Comparison of ENCODE assay signal across 8 cellular contexts in the genomic region with DNA sequence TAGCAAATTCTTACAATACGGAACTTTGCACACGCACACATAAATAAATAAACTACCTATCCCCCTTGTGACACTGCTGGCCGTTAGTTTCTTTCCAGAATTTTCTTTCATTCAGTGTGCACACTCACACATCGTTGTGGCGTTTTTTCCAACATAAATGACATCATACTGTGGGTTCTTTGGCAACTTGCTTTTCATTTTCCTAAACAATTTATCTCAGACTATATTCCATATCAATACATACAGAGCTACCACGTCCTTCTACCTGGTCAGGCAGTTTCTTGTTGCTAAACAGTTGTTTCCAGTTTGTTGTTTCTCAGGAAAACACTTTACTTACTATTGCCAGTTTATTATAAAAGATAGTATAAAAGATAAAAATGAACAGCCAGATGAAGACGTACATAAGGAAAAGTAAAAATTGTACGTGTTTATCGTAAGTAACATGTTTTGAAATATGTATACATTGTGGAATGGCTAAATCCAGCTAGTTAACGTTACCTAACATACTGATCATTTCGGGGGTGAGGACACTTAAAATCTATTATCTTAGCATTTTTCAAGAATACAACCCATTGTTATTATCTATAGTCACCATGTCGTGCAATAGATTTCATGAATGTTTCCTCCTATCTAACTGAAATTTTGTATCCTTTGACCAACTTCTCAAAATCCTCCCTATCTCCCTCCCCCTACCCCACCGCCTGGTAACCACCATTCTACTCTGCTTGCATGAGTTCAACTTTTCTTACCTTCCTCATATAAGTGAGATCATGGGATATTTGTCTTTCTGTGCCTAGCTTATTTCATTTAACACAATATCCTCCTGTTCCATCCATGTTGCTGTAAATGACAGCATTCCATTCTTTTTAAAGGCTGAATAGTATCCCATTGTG. TPM values are rescaled to one million over a fixed set of nuclear protein-coding genes. Genes with fewer than 3 reads are reported as not detected.
DNase-seq lines count a peak whose midpoint lies in the region; FAIRE-seq and TF ChIP-seq lines count a peak whose summit lies in the region.

No MANE protein-coding gene starts in this region.

- no peaks in the 10 kb centered on the region for H3K9me3 ChIP-seq in keratinocyte (ENCODE audit: control insufficient read depth, low read depth, low read length)

- H3K36me3 ChIP-seq in keratinocyte (ENCODE audit: control insufficient read depth in 2 of 2, extremely low read depth in 1 of 2, insufficient read depth in 2 of 2, low read length in 2 of 2) = peaks cover 0 to 2% of the 10 kb centered on the region in 2 experiments

- dilution Hi-C loops in keratinocyte (cut with MboI; ENCODE audit: extremely low pct_ligation_motif_present, low sequenced_read_pairs) = no loop called here

- H3K27me3 ChIP-seq in keratinocyte (ENCODE audit: control insufficient read depth, extremely low read depth, insufficient read depth, low read length) = no peaks in the 10 kb centered on the region

- H3K9me3 Mint-ChIP-seq in T-helper 2 cell treated with Interferon-gamma antibody and Interleukin-4, amounts not matched to agents 5 μg/mL and 100 μg/mL, for 36 hours = no peaks in the 10 kb centered on the region
- H3K9me3 Mint-ChIP-seq in activated T-helper 2 cell treated with anti-CD3 and anti-CD28 coated beads, Interferon-gamma antibody, Interleukin-2, Interleukin-4, amounts not matched to agents 10 μg/mL and 5 μg/mL and 100 μg/mL, durations not matched to agents 14 hours and 24 hours and 36 hours = peaks cover 5% of the 10 kb centered on the region

- H3K4me3 ChIP-seq in keratinocyte (ENCODE audit: control insufficient read depth in 2 of 3, extremely low read depth in 1 of 3, insufficient read depth in 2 of 3, low read depth in 1 of 3, low read length in 3 of 3) = peak overlapping the region; percentile 37 to 81 (median 74)

- H3K27ac Mint-ChIP-seq in T-helper 2 cell treated with Interferon-gamma antibody and Interleukin-4, amounts not matched to agents 5 μg/mL and 100 μg/mL, for 36 hours = peak overlapping the region; percentile 55
- peak overlapping the region; percentile 71 for H3K27ac Mint-ChIP-seq in activated T-helper 2 cell treated with anti-CD3 and anti-CD28 coated beads, Interferon-gamma antibody, Interleukin-2, Interleukin-4, amounts not matched to agents 10 μg/mL and 5 μg/mL and 100 μg/mL, durations not matched to agents 14 hours and 24 hours and 36 hours

- H3K9ac ChIP-seq in keratinocyte (ENCODE audit: control insufficient read depth, extremely low read depth, insufficient read depth, low read length) = peak overlapping the region; percentile 91

- peak overlapping the region; percentile 83 for H2AFZ ChIP-seq in keratinocyte (ENCODE audit: control insufficient read depth, low read length)

- no peak for DNase-seq in T-helper 2 cell treated with Interferon-gamma antibody and Interleukin-4, amounts not matched to agents 5 μg/mL and 100 μg/mL, for 36 hours (ENCODE audit: low spot score)
- DNase-seq in T-helper 2 cell = no peak
- DNase-seq in activated T-helper 2 cell treated with anti-CD3 and anti-CD28 coated beads, Interferon-gamma antibody, Interleukin-2, Interleukin-4, amounts not matched to agents 10 μg/mL and 5 μg/mL and 100 μg/mL, durations not matched to agents 14 hours and 24 hours and 36 hours (ENCODE audit: low spot score) = no peak
- DNase-seq in keratinocyte (ENCODE audit: low read depth, low spot score) = no peak
- DNase-seq in substantia nigra (lab: John Stamatoyannopoulos, UW) = no peak
- DNase-seq in stimulated activated CD8-positive, alpha-beta memory T cell treated with anti-CD3 and anti-CD28 coated beads, Interleukin-4, amount 100 ng/mL, for 48 hours = no peak
- DNase-seq in mucosa of gallbladder (ENCODE audit: low spot score) = no peak
- DNase-seq in activated CD4-positive, alpha-beta T cell treated with anti-CD3 and anti-CD28 coated beads for 4 hours = no peak

- H3K27ac ChIP-seq in keratinocyte (ENCODE audit: control insufficient read depth, insufficient read depth, low read length) (peak overlapping the region; percentile 74), substantia nigra (ENCODE audit: low read depth, low read length, poor library complexity, severe bottlenecking) (peak overlapping the region; percentile 86)

- H4K20me1 ChIP-seq in keratinocyte (ENCODE audit: control insufficient read depth, extremely low read depth, insufficient read depth, low read length) = no peaks in the 10 kb centered on the region

- intact Hi-C loops in activated T-helper 2 cell treated with anti-CD3 and anti-CD28 coated beads, Interferon-gamma antibody, Interleukin-2, Interleukin-4, amounts not matched to agents 10 μg/mL and 5 μg/mL and 100 μg/mL, durations not matched to agents 14 hours and 24 hours and 36 hours (cut with micrococcal nuclease) = no loop called here

- H3K27me3 Mint-ChIP-seq in T-helper 2 cell treated with Interferon-gamma antibody and Interleukin-4, amounts not matched to agents 5 μg/mL and 100 μg/mL, for 36 hours (ENCODE audit: low read depth) = no peaks in the 10 kb centered on the region
- no peaks in the 10 kb centered on the region for H3K27me3 Mint-ChIP-seq in activated T-helper 2 cell treated with anti-CD3 and anti-CD28 coated beads, Interferon-gamma antibody, Interleukin-2, Interleukin-4, amounts not matched to agents 10 μg/mL and 5 μg/mL and 100 μg/mL, durations not matched to agents 14 hours and 24 hours and 36 hours (ENCODE audit: low read depth)

- H3K4me3 Mint-ChIP-seq in T-helper 2 cell treated with Interferon-gamma antibody and Interleukin-4, amounts not matched to agents 5 μg/mL and 100 μg/mL, for 36 hours = peak overlapping the region; percentile 60
- H3K4me3 Mint-ChIP-seq in activated T-helper 2 cell treated with anti-CD3 and anti-CD28 coated beads, Interferon-gamma antibody, Interleukin-2, Interleukin-4, amounts not matched to agents 10 μg/mL and 5 μg/mL and 100 μg/mL, durations not matched to agents 14 hours and 24 hours and 36 hours (ENCODE audit: low read depth) = peak overlapping the region; percentile 88

- H3K36me3 Mint-ChIP-seq in T-helper 2 cell treated with Interferon-gamma antibody and Interleukin-4, amounts not matched to agents 5 μg/mL and 100 μg/mL, for 36 hours (ENCODE audit: low read depth) = peaks cover 15% of the 10 kb centered on the region
- H3K36me3 Mint-ChIP-seq in activated T-helper 2 cell treated with anti-CD3 and anti-CD28 coated beads, Interferon-gamma antibody, Interleukin-2, Interleukin-4, amounts not matched to agents 10 μg/mL and 5 μg/mL and 100 μg/mL, durations not matched to agents 14 hours and 24 hours and 36 hours (ENCODE audit: low read depth) = peaks cover 19% of the 10 kb centered on the region

- H3K79me2 ChIP-seq in keratinocyte (ENCODE audit: control insufficient read depth, insufficient read depth, low read length) = peaks cover 29% of the 10 kb centered on the region

- H3K9me1 ChIP-seq in keratinocyte (ENCODE audit: control insufficient read depth, extremely low read depth, insufficient read depth, low read length) = no peaks in the 10 kb centered on the region

- no peak for TF ChIP-seq CTCF in keratinocyte (optimal IDR thresholded peaks at IDR 0.05 in 1 of 3, IDR thresholded peaks at IDR 0.05 in 1 of 3, conservative IDR thresholded peaks at IDR 0.05 in 1 of 3; ENCODE audit: extremely low read depth in 1 of 3, insufficient read depth in 2 of 3, low read length in 3 of 3)

- no peak for FAIRE-seq in keratinocyte (lab: Jason Lieb, UNC)

- H3K4me1 ChIP-seq in keratinocyte (ENCODE audit: control insufficient read depth, extremely low read depth, insufficient read depth, low read length) = peaks cover 4% of the 10 kb centered on the region

- H3K4me1 Mint-ChIP-seq in T-helper 2 cell treated with Interferon-gamma antibody and Interleukin-4, amounts not matched to agents 5 μg/mL and 100 μg/mL, for 36 hours (ENCODE audit: low read depth) = peaks cover 33% of the 10 kb centered on the region
- peaks cover 32% of the 10 kb centered on the region for H3K4me1 Mint-ChIP-seq in activated T-helper 2 cell treated with anti-CD3 and anti-CD28 coated beads, Interferon-gamma antibody, Interleukin-2, Interleukin-4, amounts not matched to agents 10 μg/mL and 5 μg/mL and 100 μg/mL, durations not matched to agents 14 hours and 24 hours and 36 hours (ENCODE audit: low read depth)

- peak overlapping the region; percentile 92 for H3K4me2 ChIP-seq in keratinocyte (ENCODE audit: control insufficient read depth, extremely low read depth, insufficient read depth, low read depth, low read length)

RNA-seq across cellular contexts. Expression of gene TP53RK, which starts 1.2 kb away (rescaled TPM):
- 14.4 and 14.7 TPM in 2 replicates for total RNA-seq in activated T-helper 2 cell treated with anti-CD3 and anti-CD28 coated beads, Interferon-gamma antibody, Interleukin-2, Interleukin-4, amounts not matched to agents 10 μg/mL and 5 μg/mL and 100 μg/mL, durations not matched to agents 14 hours and 24 hours and 36 hours
- 10.4 to 15.9 TPM (median 14.6 TPM) in 3 replicates for polyA plus RNA-seq in keratinocyte
- polyA plus RNA-seq in keratinocyte (2011; ENCODE audit: low read depth) = 3.6 TPM
- 9.5 and 16.7 TPM in 2 replicates for polyA plus RNA-seq in keratinocyte (2011; cell fraction: cytosol; rRNA removed)
- 8.5 TPM in 2 replicates for polyA plus RNA-seq in keratinocyte (2011; cell fraction: nucleus; rRNA removed)
- polyA plus RNA-seq in keratinocyte (2012; ENCODE audit: low replicate concordance) = 8.4 and 11.6 TPM in 2 replicates
- 4.8 to 7.7 TPM (median 6.6 TPM) in 3 replicates for polyA minus RNA-seq in keratinocyte
- polyA minus RNA-seq in keratinocyte (2011; cell fraction: cytosol; rRNA and poly(A)+ RNA removed) = 13.8 TPM
- 3.7 and 5.0 TPM in 2 replicates for polyA minus RNA-seq in keratinocyte (2011; cell fraction: nucleus; rRNA and poly(A)+ RNA removed)
- 9.6 TPM for total RNA-seq in mucosa of gallbladder

RNA-seq across cellular contexts. Expression of gene SLC2A10, which starts 19.0 kb away (rescaled TPM):
- total RNA-seq in activated T-helper 2 cell treated with anti-CD3 and anti-CD28 coated beads, Interferon-gamma antibody, Interleukin-2, Interleukin-4, amounts not matched to agents 10 μg/mL and 5 μg/mL and 100 μg/mL, durations not matched to agents 14 hours and 24 hours and 36 hours = not detected in 2 replicates
- not detected in 3 replicates for polyA plus RNA-seq in keratinocyte
- not detected for polyA plus RNA-seq in keratinocyte (2011; ENCODE audit: low read depth)
- not detected in 2 replicates for polyA plus RNA-seq in keratinocyte (2011; cell fraction: cytosol; rRNA removed)
- not detected in 2 replicates for polyA plus RNA-seq in keratinocyte (2011; cell fraction: nucleus; rRNA removed)
- polyA plus RNA-seq in keratinocyte (2012; ENCODE audit: low replicate concordance) = not detected in 2 replicates
- polyA minus RNA-seq in keratinocyte = not detected in 3 replicates
- not detected for polyA minus RNA-seq in keratinocyte (2011; cell fraction: cytosol; rRNA and poly(A)+ RNA removed)
- polyA minus RNA-seq in keratinocyte (2011; cell fraction: nucleus; rRNA and poly(A)+ RNA removed) = not detected in 2 replicates
- total RNA-seq in mucosa of gallbladder = 21.8 TPM

RNA-seq across cellular contexts. Expression of gene SLC13A3, which starts 39.2 kb away (rescaled TPM):
- not detected in 2 replicates for total RNA-seq in activated T-helper 2 cell treated with anti-CD3 and anti-CD28 coated beads, Interferon-gamma antibody, Interleukin-2, Interleukin-4, amounts not matched to agents 10 μg/mL and 5 μg/mL and 100 μg/mL, durations not matched to agents 14 hours and 24 hours and 36 hours
- polyA plus RNA-seq in keratinocyte = 3.8 to 4.5 TPM (median 3.9 TPM) in 3 replicates
- polyA plus RNA-seq in keratinocyte (2011; ENCODE audit: low read depth) = 3.1 TPM
- polyA plus RNA-seq in keratinocyte (2011; cell fraction: cytosol; rRNA removed) = 3.7 and 4.3 TPM in 2 replicates
- polyA plus RNA-seq in keratinocyte (2011; cell fraction: nucleus; rRNA removed) = 6.5 and 7.8 TPM in 2 replicates
- 3.9 and 4.3 TPM in 2 replicates for polyA plus RNA-seq in keratinocyte (2012; ENCODE audit: low replicate concordance)
- 5.1 to 19.8 TPM (median 6.0 TPM) in 3 replicates for polyA minus RNA-seq in keratinocyte
- 4.0 TPM for polyA minus RNA-seq in keratinocyte (2011; cell fraction: cytosol; rRNA and poly(A)+ RNA removed)
- 3.7 and 6.4 TPM in 2 replicates for polyA minus RNA-seq in keratinocyte (2011; cell fraction: nucleus; rRNA and poly(A)+ RNA removed)
- 1.5 TPM for total RNA-seq in mucosa of gallbladder

Comparison
In these comparisons a context has a peak if more than half of its experiments do, and no peak if none do; other contexts are left out.
1. RNA of gene SLC2A10, which starts 19.0 kb away (total RNA-seq): 21.8 TPM in mucosa of gallbladder (single experiment); not detected in activated T-helper 2 cell treated with anti-CD3 and anti-CD28 coated beads, Interferon-gamma antibody, Interleukin-2, Interleukin-4, amounts not matched to agents 10 μg/mL and 5 μg/mL and 100 μg/mL, durations not matched to agents 14 hours and 24 hours and 36 hours; every median in the first group is over 10 times any median in the second.